Comparison of ENCODE assay signal across 18 cellular contexts in genomic region chr11:126452256-126452655, GRCh38.
A peak's percentile ranks its signal among the peaks of the same experiment; 100 is the strongest.
DNase-seq lines count a peak whose midpoint lies in the region; ATAC-seq and TF ChIP-seq lines count a peak whose summit lies in the region.
"Had no signal": no experiment of that assay in that cellular context is flagged by ENCODE, and none has a peak within 500 bp of the region (broad histone marks: within the 10 kb centered on the region; RNA-seq: fewer than 3 reads in every experiment).

No MANE protein-coding gene starts in this region.

- H3K79me1 ChIP-seq in IMR-90 (ENCODE audit: low read depth in 1 of 2, low read length in 2 of 2): no peaks in the 10 kb centered on the region; a peak in 1 of 4 replicates

- H3K27ac Mint-ChIP-seq in brain (peak overlapping the region in 4 of 5 experiments; percentile 61 to 89 (median 74)), neural progenitor cell (peak overlapping the region; percentile 94)
- H3K27ac Mint-ChIP-seq: HFFc6 had no signal

- H2AFZ ChIP-seq in IMR-90 (replicated peaks; ENCODE audit: low read length, poor library complexity) (peak overlapping the region; percentile 18), neural progenitor cell (replicated peaks) (no peak overlapping the region)

- ATAC-seq in IMR-90 (ENCODE audit: low read depth): no peak
- ATAC-seq: PC-3 had no signal

- H3K36me3 Mint-ChIP-seq in brain (peaks cover 18% of the 10 kb centered on the region), neural progenitor cell (peaks cover 7% of the 10 kb centered on the region)
- H3K36me3 Mint-ChIP-seq: CD14-positive monocyte had no signal

- peak overlapping the region; percentile 72 for H2AK9ac ChIP-seq in IMR-90 (replicated peaks; ENCODE audit: low read depth, low read length, poor library complexity)

- H3F3A ChIP-seq in neural progenitor cell (ENCODE audit: low read depth): peaks cover 30% of the 10 kb centered on the region

- H3K36me3 ChIP-seq in IMR-90 (ENCODE audit: control insufficient read depth, insufficient read depth, low read length) (no peaks in the 10 kb centered on the region), neural progenitor cell (no peaks in the 10 kb centered on the region)

- in situ Hi-C loops in IMR-90 (cut with MboI; ENCODE audit: low sequenced_read_pairs) (no loop called here), ACHN (cut with HindIII; ENCODE audit: low pct_ligation_motif_present, low pct_unique_long_range_greater_than_20kb, low sequenced_read_pairs) (no loop called here)

- H3K23ac ChIP-seq in IMR-90 (ENCODE audit: low read depth, low read length): no peak overlapping the region

- H3K9ac ChIP-seq in IMR-90 (ENCODE audit: low read depth, low read length) (no peak overlapping the region), neural progenitor cell (no peak overlapping the region)

- CTCF ChIA-PET in IMR-90 (lab: Yijun Ruan, JAX): no interaction called here

- H3K4me3 ChIP-seq in IMR-90 (ENCODE audit: insufficient read depth, low read depth, low read length) (no peak overlapping the region), neural progenitor cell (no peak overlapping the region)

- DNase-seq in DMS 273 (lab: John Stamatoyannopoulos, UW; ENCODE audit: unreplicated experiment): peak; percentile 43
- no peak for DNase-seq in DMS 273 treated with DMSO at 0.1 percent for 48 hours (lab: John Stamatoyannopoulos, UW)
- DNase-seq in IMR-90: no peak
- no peak for DNase-seq in neural progenitor cell (ENCODE audit: low spot score)
- no peak for DNase-seq in ACHN
- no peak for DNase-seq in HPDE6-E6E7 (ENCODE audit: extremely low spot score)
- no peak for DNase-seq in occipital lobe (lab: John Stamatoyannopoulos, UW)
- DNase-seq: COR-L47, HFFc6, KG1, NCI-H1105, NCI-H2029, NCI-H510A treated with DMSO at 0.1 percent for 48 hours, PC-3 had no signal

- peaks cover 31% of the 10 kb centered on the region for H3K4me1 Mint-ChIP-seq in brain
- peaks cover 24% of the 10 kb centered on the region for H3K4me1 Mint-ChIP-seq in neural progenitor cell
- H3K4me1 Mint-ChIP-seq: CD14-positive monocyte had no signal

- no peak overlapping the region for H2AK5ac ChIP-seq in IMR-90 (ENCODE audit: low read depth, low read length)

- intact Hi-C loops in IMR-90 (cut with micrococcal nuclease): no loop called here

- H4K91ac ChIP-seq in IMR-90 (ENCODE audit: insufficient read depth, low read depth, low read length): no peak overlapping the region

- peaks cover 16% of the 10 kb centered on the region for H3K9me1 ChIP-seq in IMR-90 (ENCODE audit: insufficient read depth, low read length)

- peaks cover 0 to 14% (median 6%) of the 10 kb centered on the region in 5 experiments for H3K9me3 Mint-ChIP-seq in brain
- H3K9me3 Mint-ChIP-seq in neural progenitor cell: peaks cover 2% of the 10 kb centered on the region

- no peak for TF ChIP-seq CTCF in IMR-90 (conservative IDR thresholded peaks at IDR 0.05; ENCODE audit: low read depth, low read length)
- TF ChIP-seq CTCF in brain (conservative IDR thresholded peaks at IDR 0.05): no peak
- TF ChIP-seq CTCF in neural progenitor cell (IDR thresholded peaks at IDR 0.05): no peak

- H2BK120ac ChIP-seq in IMR-90 (ENCODE audit: low read depth, low read length): no peak overlapping the region

- H3K14ac ChIP-seq in IMR-90 (replicated peaks; ENCODE audit: low read depth, low read length): no peak overlapping the region

- H2BK20ac ChIP-seq in IMR-90 (ENCODE audit: low read depth, low read length): no peak overlapping the region

- H4K5ac ChIP-seq in IMR-90 (ENCODE audit: low read depth, low read length): no peak overlapping the region

- no peak overlapping the region for H2BK5ac ChIP-seq in IMR-90 (ENCODE audit: low read depth, low read length, poor library complexity, severe bottlenecking)

- no peak for TF ChIP-seq POLR2A in IMR-90 (IDR thresholded peaks at IDR 0.05; ENCODE audit: low read depth, low read length)

- no peak overlapping the region for H2BK15ac ChIP-seq in IMR-90 (ENCODE audit: low read depth, low read length)

- BruUV-seq in IMR-90 (replicated peaks; lab: Mats Ljungman, UMichigan): no TSS peak

- H3K18ac ChIP-seq in IMR-90 (ENCODE audit: low read depth, low read length): no peak overlapping the region

- H3K27me3 ChIP-seq in IMR-90 (ENCODE audit: control insufficient read depth, insufficient read depth, low read length) (peaks cover 5% of the 10 kb centered on the region; the same call in 1 of the 2 replicates), neural progenitor cell (no peaks in the 10 kb centered on the region)

- H4K8ac ChIP-seq in IMR-90 (ENCODE audit: low read depth in 2 of 2, low read length in 2 of 2): no peak overlapping the region

- no peak overlapping the region for H3K4ac ChIP-seq in IMR-90 (ENCODE audit: low read depth, low read length)

- H3K27ac ChIP-seq in IMR-90 (ENCODE audit: insufficient read depth, low read length) (no peak overlapping the region), neural progenitor cell (peak overlapping the region; percentile 29)
- H3K27ac ChIP-seq: 22Rv1, HL-60 had no signal

- H3K9me3 ChIP-seq in IMR-90 (ENCODE audit: control insufficient read depth, insufficient read depth, low read length) (no peaks in the 10 kb centered on the region), neural progenitor cell (ENCODE audit: low read depth) (no peaks in the 10 kb centered on the region)

- WGBS in IMR-90 (ENCODE audit: extremely low coverage in 2 of 2, insufficient read length in 1 of 2), 2 experiments: 8% methylated on average over 2 of the region's 11 CpGs; no CpG with 5 or more reads in 1 of the 2 experiments

- H3K79me2 ChIP-seq in neural progenitor cell (ENCODE audit: low read depth): no peaks in the 10 kb centered on the region

- H3K4me1 ChIP-seq in IMR-90 (ENCODE audit: control insufficient read depth, insufficient read depth, low read length): no peaks in the 10 kb centered on the region
- H3K4me1 ChIP-seq in neural progenitor cell: peaks cover 26% of the 10 kb centered on the region

- H3K27me3 Mint-ChIP-seq in brain (peaks cover 19% of the 10 kb centered on the region), neural progenitor cell (ENCODE audit: insufficient read depth, low read depth) (peaks cover 27% of the 10 kb centered on the region)

- H3K4me2 ChIP-seq in IMR-90 (ENCODE audit: low read depth, low read length) (no peak overlapping the region), neural progenitor cell (peak overlapping the region; percentile 38)

- 0 out of 2 replicates have a peak, but pooled peaks cover 15% of the 10 kb centered on the region for H4K20me1 ChIP-seq in IMR-90 (ENCODE audit: insufficient read depth, low read length)
- no peaks in the 10 kb centered on the region for H4K20me1 ChIP-seq in neural progenitor cell (ENCODE audit: low read depth)

- H3K56ac ChIP-seq in IMR-90 (ENCODE audit: extremely low read depth, insufficient read depth, low read length): no peak overlapping the region

- dilution Hi-C loops in IMR-90 (cut with HindIII; ENCODE audit: low sequenced_read_pairs, unreplicated experiment): no loop called here

- H3K4me3 Mint-ChIP-seq in brain (peak overlapping the region in 2 of 5 experiments; percentile 25 to 27), neural progenitor cell (no peak overlapping the region)
- H3K4me3 Mint-ChIP-seq: CD14-positive monocyte, HFFc6 had no signal

- TF ChIP-seq RAD21 in IMR-90 (IDR thresholded peaks at IDR 0.05; ENCODE audit: low read length): no peak

- POLR2A ChIA-PET in IMR-90 (lab: Charles Lee; ENCODE audit: unreplicated experiment): no interaction called here

TF ChIP-seq in IMR-90, 13 proteins besides CTCF, POLR2A, EP300 and RAD21:
- TF ChIP-seq MXI1 (IDR thresholded peaks at IDR 0.05; ENCODE audit: borderline replicate concordance, low read depth, low read length): no peak
- TF ChIP-seq BHLHE40 (IDR thresholded peaks at IDR 0.05; ENCODE audit: low read depth, low read length): no peak
- TF ChIP-seq RCOR1 (IDR thresholded peaks at IDR 0.05; ENCODE audit: insufficient replicate concordance, low read length): no peak
- no peak for TF ChIP-seq USF2 (IDR thresholded peaks at IDR 0.05; ENCODE audit: low read depth, low read length)
